Comparison of ENCODE assay signal across 9 cellular contexts in the genomic region with DNA sequence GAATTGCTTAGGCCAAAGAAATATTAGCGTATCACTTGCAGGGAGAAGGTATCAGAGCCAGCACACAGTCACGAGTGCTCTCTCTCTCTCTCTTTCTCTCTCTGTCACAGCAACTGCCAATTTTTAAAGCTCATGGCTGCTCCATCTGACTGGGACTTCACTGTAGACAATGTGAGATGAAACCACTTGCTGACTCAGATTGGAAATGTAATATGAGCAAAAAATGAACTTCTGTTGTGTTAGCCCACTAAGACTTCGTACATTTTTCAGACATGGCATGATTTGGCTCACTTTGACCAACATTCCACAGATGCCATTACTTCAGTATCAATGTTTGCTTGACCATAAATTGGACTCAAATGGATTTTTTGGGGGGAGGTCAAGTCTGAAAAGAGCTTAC.
DNase-seq lines count a peak whose midpoint lies in the region; ATAC-seq and TF ChIP-seq lines count a peak whose summit lies in the region.
"Had no signal": no experiment of that assay in that cellular context is flagged by ENCODE, and none has a peak within 500 bp of the region (broad histone marks: within the 10 kb centered on the region; RNA-seq: fewer than 3 reads in every experiment).

No MANE protein-coding gene starts in this region.

- DNase-seq in NCI-H345 (lab: John Stamatoyannopoulos, UW) (peak; percentile 10), NCI-H345 treated with DMSO at 0.1 percent for 48 hours (lab: John Stamatoyannopoulos, UW; ENCODE audit: unreplicated experiment) (no peak), choroid plexus epithelial cell (ENCODE audit: low read depth) (peak; percentile 73), stromal cell of bone marrow (ENCODE audit: low read depth) (peak; percentile 77), ecto neural progenitor cell (ENCODE audit: low spot score) (no peak), SK-N-DZ (ENCODE audit: low spot score) (no peak)
- DNase-seq: KG1 had no signal

- ATAC-seq in HG03565 (IDR thresholded peaks at IDR 0.05; ENCODE audit: unreplicated experiment) (peak; percentile 55), HG03460 (IDR thresholded peaks at IDR 0.05; ENCODE audit: unreplicated experiment) (no peak)

- TF ChIP-seq CTCF in choroid plexus epithelial cell (conservative IDR thresholded peaks at IDR 0.05; ENCODE audit: low read depth, low read length), result no peak

- H3K4me3 ChIP-seq in choroid plexus epithelial cell (ENCODE audit: low read depth, low read length), result no peak overlapping the region

Comparison
In these comparisons a context has a peak if more than half of its experiments do, and no peak if none do; other contexts are left out.
1. DNase-seq: peak in NCI-H345 (single experiment), choroid plexus epithelial cell (single experiment) and stromal cell of bone marrow (single experiment); none in NCI-H345 treated with DMSO at 0.1 percent for 48 hours (single experiment), ecto neural progenitor cell (single experiment) and SK-N-DZ (single experiment).